Comparison of ENCODE assay signal across 27 cellular contexts in genomic region chr15:33171202-33171601, GRCh38.
"Had no signal": no experiment of that assay in that cellular context is flagged by ENCODE, and none has a peak within 500 bp of the region (broad histone marks: within the 10 kb centered on the region; RNA-seq: fewer than 3 reads in every experiment).

No MANE protein-coding gene starts in this region.

- FAIRE-seq: colon, endometrium, endothelial cell of umbilical vein, frontal cortex had no signal

- H3K27me3 ChIP-seq: colonic mucosa, dorsolateral prefrontal cortex, esophagus muscularis mucosa, esophagus squamous epithelium, gastrocnemius medialis, gastroesophageal sphincter, heart right ventricle had no signal

- H3K36me3 ChIP-seq: colonic mucosa, esophagus muscularis mucosa, esophagus squamous epithelium, gastrocnemius medialis, gastroesophageal sphincter, heart left ventricle, heart right ventricle had no signal

- DNase-seq: colonic mucosa; cortex of kidney; dermis blood vessel endothelial cell; dorsolateral prefrontal cortex; effector CD4-positive, alpha-beta T cell; effector CD8-positive, alpha-beta T cell; effector memory CD4-positive, alpha-beta T cell; effector memory CD8-positive, alpha-beta T cell; endodermal cell; erythroblast; esophagus squamous epithelium; foreskin fibroblast; foreskin keratinocyte; foreskin melanocyte; gastrocnemius medialis; glutamatergic neuron; head of caudate nucleus; heart left ventricle; heart right ventricle had no signal

- H3K4me3 ChIP-seq: colonic mucosa, coronary artery, dorsolateral prefrontal cortex, esophagus muscularis mucosa, esophagus squamous epithelium, gastrocnemius medialis, gastroesophageal sphincter, heart left ventricle, heart right ventricle had no signal

- H3K27ac ChIP-seq: colonic mucosa, coronary artery, dorsolateral prefrontal cortex, epithelial cell of prostate, esophagus muscularis mucosa, esophagus squamous epithelium, foreskin keratinocyte, gastrocnemius medialis, gastroesophageal sphincter, heart left ventricle, heart right ventricle had no signal

- H3K4me1 ChIP-seq: colonic mucosa, esophagus muscularis mucosa, esophagus squamous epithelium, foreskin keratinocyte, gastrocnemius medialis, gastroesophageal sphincter, heart left ventricle, heart right ventricle had no signal

- H3K9me3 ChIP-seq: colonic mucosa, esophagus muscularis mucosa, esophagus squamous epithelium, gastrocnemius medialis, gastroesophageal sphincter, heart left ventricle, heart right ventricle had no signal
